Comparison of ENCODE assay signal across 8 cellular contexts in the genomic region with DNA sequence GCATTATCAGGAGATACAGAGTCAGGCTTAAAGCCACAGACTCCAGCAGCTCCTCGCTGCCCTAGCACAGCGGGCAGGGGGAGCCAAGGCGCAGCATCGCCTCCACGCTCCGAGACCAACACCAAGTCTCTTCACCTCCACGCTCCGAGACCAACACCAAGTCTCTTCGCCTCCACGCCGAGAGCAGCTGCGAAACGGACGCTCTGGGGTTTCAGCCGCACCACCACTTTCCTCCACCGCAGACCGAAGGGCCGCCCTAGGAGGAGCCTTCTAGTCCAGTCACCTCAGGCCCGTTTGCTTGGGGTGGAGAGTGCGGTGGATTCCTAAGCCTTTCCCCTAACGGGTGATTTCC. TPM values are rescaled to one million over a fixed set of nuclear protein-coding genes. Genes with fewer than 3 reads are reported as not detected.
A peak's percentile ranks its signal among the peaks of the same experiment; 100 is the strongest.
DNase-seq lines count a peak whose midpoint lies in the region; ATAC-seq and TF ChIP-seq lines count a peak whose summit lies in the region.

No MANE protein-coding gene starts in this region.

- peaks cover 22% of the 10 kb centered on the region for H3K4me1 ChIP-seq in A673 (ENCODE audit: insufficient read depth, low read length, poor library complexity, severe bottlenecking)

- no peaks in the 10 kb centered on the region for H3K36me3 ChIP-seq in A673 (ENCODE audit: insufficient read depth, low read length, poor library complexity, severe bottlenecking)

- H3K4me3 ChIP-seq in A673 (ENCODE audit: low read depth, low read length, poor library complexity, severe bottlenecking) (peak overlapping the region; percentile 84), GM12875 (ENCODE audit: low read depth, low read length) (peak overlapping the region; percentile 96), fibroblast of villous mesenchyme (ENCODE audit: low read depth, low read length) (peak overlapping the region; percentile 86)

- peak overlapping the region; percentile 35 to 62 for H3K27ac Mint-ChIP-seq in natural killer cell treated with Interleukin-12 subunit alpha and Interleukin-12 subunit beta and Interleukin-15 and Interleukin-18, amount 100 ng/mL, for 72 hours
- H3K27ac Mint-ChIP-seq in type B pancreatic cell = peak overlapping the region; percentile 85

- H3K4me3 Mint-ChIP-seq in natural killer cell treated with Interleukin-12 subunit alpha and Interleukin-12 subunit beta and Interleukin-15 and Interleukin-18, amount 100 ng/mL, for 72 hours = peak overlapping the region; percentile 81
- H3K4me3 Mint-ChIP-seq in type B pancreatic cell = peak overlapping the region; percentile 98

- BruUV-seq in A673 (replicated peaks; lab: Mats Ljungman, UMichigan) = no TSS peak

- no peaks in the 10 kb centered on the region for H3K27me3 ChIP-seq in A673 (replicated peaks; ENCODE audit: insufficient read depth, low read depth, low read length, poor library complexity)

- TF ChIP-seq CTCF in A673 (conservative IDR thresholded peaks at IDR 0.05; ENCODE audit: low read depth, low read length) = no peak
- TF ChIP-seq CTCF in GM12875 (IDR thresholded peaks at IDR 0.05; ENCODE audit: borderline replicate concordance, insufficient read depth, low read depth, low read length) = 0 out of 2 replicates have a peak, but pooled peaks have one; percentile 11
- peak; percentile 31 for TF ChIP-seq CTCF in fibroblast of villous mesenchyme (IDR thresholded peaks at IDR 0.05; ENCODE audit: insufficient read depth, low read depth, low read length)
- TF ChIP-seq CTCF in type B pancreatic cell (conservative IDR thresholded peaks at IDR 0.05) = peak; percentile 42

- POLR2A ChIA-PET in A673 (lab: Charles Lee; ENCODE audit: low non-redundant PET) = no interaction called here

- H3K36me3 Mint-ChIP-seq in natural killer cell treated with Interleukin-12 subunit alpha and Interleukin-12 subunit beta and Interleukin-15 and Interleukin-18, amount 100 ng/mL, for 72 hours = no peaks in the 10 kb centered on the region
- no peaks in the 10 kb centered on the region for H3K36me3 Mint-ChIP-seq in type B pancreatic cell

- H3K9me3 Mint-ChIP-seq in natural killer cell treated with Interleukin-12 subunit alpha and Interleukin-12 subunit beta and Interleukin-15 and Interleukin-18, amount 100 ng/mL, for 72 hours = no peaks in the 10 kb centered on the region
- H3K9me3 Mint-ChIP-seq in type B pancreatic cell = no peaks in the 10 kb centered on the region

- peaks cover 13 to 15% of the 10 kb centered on the region in 2 donors for H3K4me1 Mint-ChIP-seq in natural killer cell treated with Interleukin-12 subunit alpha and Interleukin-12 subunit beta and Interleukin-15 and Interleukin-18, amount 100 ng/mL, for 72 hours (ENCODE audit: low read depth in 2 of 2)
- peaks cover 25% of the 10 kb centered on the region for H3K4me1 Mint-ChIP-seq in type B pancreatic cell (ENCODE audit: unreplicated experiment)

- CTCF ChIA-PET in A673 (lab: Charles Lee) = interaction anchor here (1.0 to 1.4 kb wide), 2 partner anchors 28 to 85 kb away, joined by 4 read pairs; no protein-coding TSS in a partner anchor

- no peaks in the 10 kb centered on the region for H3K9me3 ChIP-seq in A673 (ENCODE audit: low read depth, low read length, poor library complexity, severe bottlenecking)

- peak overlapping the region; percentile 76 for H3K27ac ChIP-seq in A673 (ENCODE audit: low read depth, low read length, poor library complexity, severe bottlenecking)

- peaks cover 17 to 33% of the 10 kb centered on the region in 2 donors for H3K27me3 Mint-ChIP-seq in natural killer cell treated with Interleukin-12 subunit alpha and Interleukin-12 subunit beta and Interleukin-15 and Interleukin-18, amount 100 ng/mL, for 72 hours
- no peaks in the 10 kb centered on the region for H3K27me3 Mint-ChIP-seq in type B pancreatic cell

- peak; percentile 55 for DNase-seq in A673 (ENCODE audit: low spot score)
- DNase-seq in NCI-H526 (lab: John Stamatoyannopoulos, UW) = peak; percentile 56 to 77
- peak; percentile 10 for DNase-seq in activated gamma-delta T cell (lab: John Stamatoyannopoulos, UW)
- peak; percentile 64 for DNase-seq in fibroblast of villous mesenchyme (ENCODE audit: low read depth)
- DNase-seq in natural killer cell treated with Interleukin-12 subunit alpha and Interleukin-12 subunit beta and Interleukin-15 and Interleukin-18, amount 100 ng/mL, for 72 hours (ENCODE audit: low spot score) = peak; percentile 71
- DNase-seq in type B pancreatic cell (ENCODE audit: extremely low spot score, unreplicated experiment) = peak; percentile 71

- ATAC-seq in HG02840 (IDR thresholded peaks at IDR 0.05; ENCODE audit: low FRiP score, unreplicated experiment) = peak; percentile 44
- ATAC-seq in natural killer cell treated with Interleukin-12 subunit alpha and Interleukin-12 subunit beta and Interleukin-15 and Interleukin-18, amount 100 ng/mL, for 72 hours = peak; percentile 78 to 82

- intact Hi-C loops in A673 (cut with micrococcal nuclease; ENCODE audit: unreplicated experiment) = loop anchor here (5.0 kb wide), 2 partner anchors 45 to 85 kb away; no protein-coding TSS in a partner anchor

RNA-seq across cellular contexts. Expression of a gene that starts 0.7 kb away (rescaled TPM):
- 23.2 and 23.7 TPM in 2 replicates for total RNA-seq in A673 (2021)
- total RNA-seq in fibroblast of villous mesenchyme = 35.1 and 56.1 TPM in 2 replicates
- 1 to 10 TPM; 7.8 to 9.2 TPM for total RNA-seq in natural killer cell treated with Interleukin-12 subunit alpha and Interleukin-12 subunit beta and Interleukin-15 and Interleukin-18, amount 100 ng/mL, for 72 hours
- total RNA-seq in type B pancreatic cell (ENCODE audit: low replicate concordance) = 25.6 and 34.3 TPM in 2 replicates

RNA-seq across cellular contexts. Expression of a gene that starts 59.4 kb away (rescaled TPM):
- total RNA-seq in A673 (2021) = 0.21 and 0.22 TPM in 2 replicates
- under 0.01 TPM in 1 of 2 replicates, not detected in the other for total RNA-seq in fibroblast of villous mesenchyme
- not detected for total RNA-seq in natural killer cell treated with Interleukin-12 subunit alpha and Interleukin-12 subunit beta and Interleukin-15 and Interleukin-18, amount 100 ng/mL, for 72 hours
- total RNA-seq in type B pancreatic cell (ENCODE audit: low replicate concordance) = 13.0 and 18.2 TPM in 2 replicates

Comparison
In these comparisons a context has a peak if more than half of its experiments do, and no peak if none do; other contexts are left out.
1. Peak in every context shown above with its lines: DNase-seq, ATAC-seq, H3K4me3 ChIP-seq and H3K27ac ChIP-seq.
2. DNase-seq: peak in every context shown above with its lines; median percentile 71 in natural killer cell treated with Interleukin-12 subunit alpha and Interleukin-12 subunit beta and Interleukin-15 and Interleukin-18, amount 100 ng/mL, for 72 hours; 71 in type B pancreatic cell; 66 in NCI-H526; 64 in fibroblast of villous mesenchyme; 55 in A673; 10 in activated gamma-delta T cell.
3. RNA of a gene that starts 59.4 kb away (total RNA-seq): 13.0 to 18.2 TPM in type B pancreatic cell; 0.21 to 0.22 TPM in A673, under 0.01 TPM in fibroblast of villous mesenchyme and not detected in natural killer cell treated with Interleukin-12 subunit alpha and Interleukin-12 subunit beta and Interleukin-15 and Interleukin-18, amount 100 ng/mL, for 72 hours; every median in the first group is over 10 times any median in the second.